ENCODE assay signal across 9 cellular contexts in genomic region chr14:50762001-50762930, GRCh38.
A peak's percentile ranks its signal among the peaks of the same experiment; 100 is the strongest.
DNase-seq lines count a peak whose midpoint lies in the region; ATAC-seq and TF ChIP-seq lines count a peak whose summit lies in the region.
"Had no signal": no experiment of that assay in that cellular context is flagged by ENCODE, and none has a peak within 500 bp of the region (broad histone marks: within the 10 kb centered on the region; RNA-seq: fewer than 3 reads in every experiment).

No MANE protein-coding gene starts in this region.

- H3K4me3 ChIP-seq in skeletal muscle tissue (ENCODE audit: low read length in 3 of 3) = no peak overlapping the region
- H3K4me3 ChIP-seq: BLaER1 treated with 17β-estradiol and CSF1 and Interleukin-3, amounts not matched to agents 10 nM and 100 nM had no signal

- peaks cover 22 to 61% (median 52%) of the 10 kb centered on the region in 3 donors for H3K36me3 ChIP-seq in skeletal muscle tissue (ENCODE audit: control insufficient read depth in 3 of 3, insufficient read depth in 3 of 3, low read length in 3 of 3)

- no peaks in the 10 kb centered on the region for H3K9me3 Mint-ChIP-seq in activated T-helper 17 cell treated with anti-CD3 and anti-CD28 coated beads, Interleukin-2, amount 50 U/mL, for 72 hours
- H3K9me3 Mint-ChIP-seq in mesothelial cell of epicardium = no peaks in the 10 kb centered on the region

- H3K4me1 ChIP-seq in skeletal muscle tissue (ENCODE audit: control insufficient read depth in 3 of 3, insufficient read depth in 3 of 3, low read length in 3 of 3) = peaks cover 3 to 6% (median 5%) of the 10 kb centered on the region in 3 donors

- H3K9me3 ChIP-seq in skeletal muscle tissue (ENCODE audit: control insufficient read depth in 3 of 3, low read length in 3 of 3) = no peaks in the 10 kb centered on the region
- H3K9me3 ChIP-seq: BLaER1 treated with 17β-estradiol and CSF1 and Interleukin-3, amounts not matched to agents 10 nM and 100 nM had no signal

- peak; percentile 68 for DNase-seq in activated CD4-positive, alpha-beta T cell treated with anti-CD3 and anti-CD28 coated beads for 48 hours
- no peak for DNase-seq in activated CD4-positive, alpha-beta T cell treated with anti-CD3 and anti-CD28 coated beads for 4 hours
- no peak for DNase-seq in mesothelial cell of epicardium (ENCODE audit: low spot score in 2 of 2, unreplicated experiment in 2 of 2)
- no peak for DNase-seq in DMS 273 treated with DMSO at 0.1 percent for 48 hours (lab: John Stamatoyannopoulos, UW)
- no peak for DNase-seq in left lobe of liver (ENCODE audit: low spot score)

- peak overlapping the region; percentile 59 for H3K4me3 Mint-ChIP-seq in activated T-helper 17 cell treated with anti-CD3 and anti-CD28 coated beads, Interleukin-2, amount 50 U/mL, for 72 hours
- no peak overlapping the region for H3K4me3 Mint-ChIP-seq in mesothelial cell of epicardium

- no peaks in the 10 kb centered on the region for H3K27me3 Mint-ChIP-seq in activated T-helper 17 cell treated with anti-CD3 and anti-CD28 coated beads, Interleukin-2, amount 50 U/mL, for 72 hours
- H3K27me3 Mint-ChIP-seq in mesothelial cell of epicardium (ENCODE audit: low read depth) = no peaks in the 10 kb centered on the region

- no peaks in the 10 kb centered on the region for H3K36me3 Mint-ChIP-seq in activated T-helper 17 cell treated with anti-CD3 and anti-CD28 coated beads, Interleukin-2, amount 50 U/mL, for 72 hours (ENCODE audit: low read depth)
- H3K36me3 Mint-ChIP-seq in mesothelial cell of epicardium = peaks cover 56% of the 10 kb centered on the region

- peak overlapping the region; percentile 9 for H3K27ac ChIP-seq in skeletal muscle tissue (ENCODE audit: low read depth, low read length)
- H3K27ac ChIP-seq: BLaER1 treated with 17β-estradiol and CSF1 and Interleukin-3, amounts not matched to agents 10 nM and 100 nM had no signal

- ATAC-seq in HG02973 (IDR thresholded peaks at IDR 0.05; ENCODE audit: unreplicated experiment) (peak; percentile 95), left lobe of liver (no peak)
- peak; percentile 97 for ATAC-seq in activated T-helper 17 cell treated with anti-CD3 and anti-CD28 coated beads, Interleukin-2, amount 50 U/mL, for 72 hours (replicated peaks)

- H3K9ac ChIP-seq in skeletal muscle tissue (ENCODE audit: low read depth in 1 of 3, low read length in 3 of 3) = no peak overlapping the region
- H3K9ac ChIP-seq: BLaER1 treated with 17β-estradiol and CSF1 and Interleukin-3, amounts not matched to agents 10 nM and 100 nM had no signal

- no peaks in the 10 kb centered on the region for H3K27me3 ChIP-seq in skeletal muscle tissue (ENCODE audit: control insufficient read depth in 3 of 3, insufficient read depth in 3 of 3, low read length in 3 of 3)
- H3K27me3 ChIP-seq: BLaER1 treated with 17β-estradiol and CSF1 and Interleukin-3, amounts not matched to agents 10 nM and 100 nM had no signal

- H3K4me1 Mint-ChIP-seq in activated T-helper 17 cell treated with anti-CD3 and anti-CD28 coated beads, Interleukin-2, amount 50 U/mL, for 72 hours = peaks cover 13% of the 10 kb centered on the region
- peaks cover 8% of the 10 kb centered on the region for H3K4me1 Mint-ChIP-seq in mesothelial cell of epicardium

- TF ChIP-seq CTCF in mesothelial cell of epicardium (IDR thresholded peaks at IDR 0.05; ENCODE audit: unreplicated experiment) = no peak

- H3K27ac Mint-ChIP-seq in activated T-helper 17 cell treated with anti-CD3 and anti-CD28 coated beads, Interleukin-2, amount 50 U/mL, for 72 hours = peak overlapping the region; percentile 91
- H3K27ac Mint-ChIP-seq in mesothelial cell of epicardium = no peak overlapping the region
